8 cellular contexts compared by ENCODE assay signal in the genomic region with DNA sequence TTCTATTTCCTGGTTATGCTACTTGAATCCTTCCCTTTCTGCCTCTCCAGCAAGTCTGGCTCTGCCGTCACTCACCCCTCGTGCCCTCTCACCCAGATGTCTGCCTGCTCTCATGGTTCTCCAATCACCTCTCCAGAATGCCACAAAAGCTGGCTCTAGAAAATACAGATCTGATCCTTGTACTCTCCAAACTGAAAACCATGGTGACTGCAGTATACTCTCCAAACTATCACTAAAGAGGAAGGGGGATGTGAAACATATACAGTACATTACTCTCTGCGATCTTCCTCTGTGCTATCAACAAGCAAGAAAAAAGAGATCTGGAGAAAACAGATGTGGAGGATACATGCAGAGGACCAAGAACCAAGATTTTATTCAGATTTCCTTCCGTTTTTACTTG.
DNase-seq lines count a peak whose midpoint lies in the region; ATAC-seq, FAIRE-seq and TF ChIP-seq lines count a peak whose summit lies in the region.

No MANE protein-coding gene starts in this region.

- peak; percentile 65 for ATAC-seq in GM21717 (IDR thresholded peaks at IDR 0.05; ENCODE audit: unreplicated experiment)
- 0 out of 2 replicates have a peak, but pooled peaks have one; percentile 2 for ATAC-seq in PC-3

- no peak overlapping the region for H2AFZ ChIP-seq in PC-3 (ENCODE audit: low read length)
- peak overlapping the region; percentile 55 for H2AFZ ChIP-seq in keratinocyte (ENCODE audit: control insufficient read depth, low read length)

- TF ChIP-seq CTCF in PC-3 (conservative IDR thresholded peaks at IDR 0.05; ENCODE audit: low read depth, low read length) (no peak), keratinocyte (optimal IDR thresholded peaks at IDR 0.05 in 1 of 3, IDR thresholded peaks at IDR 0.05 in 1 of 3, conservative IDR thresholded peaks at IDR 0.05 in 1 of 3; ENCODE audit: extremely low read depth in 1 of 3, insufficient read depth in 2 of 3, low read length in 3 of 3) (no peak)

- H3K9ac ChIP-seq in PC-3 (ENCODE audit: low read length) = peak overlapping the region; percentile 57
- H3K9ac ChIP-seq in keratinocyte (ENCODE audit: control insufficient read depth, extremely low read depth, insufficient read depth, low read length) = peak overlapping the region; percentile 53

- POLR2A ChIA-PET in CD4-positive, alpha-beta memory T cell (lab: Charles Lee; ENCODE audit: partially characterized antibody) = interaction anchor here (0.6 to 7.9 kb wide), 4 partner anchors 11 to 27 kb away, joined by 3 to 65 read pairs (median 6); no protein-coding TSS in a partner anchor
- POLR2A ChIA-PET in PC-3 (lab: Charles Lee; ENCODE audit: unreplicated experiment) = interaction anchor here (0.8 kb wide), 1 partner anchor 92 kb away, joined by 6 read pairs; no protein-coding TSS in a partner anchor

- H3K9me2 ChIP-seq in PC-3 (replicated peaks; ENCODE audit: low read length) = no peaks in the 10 kb centered on the region

- H3F3A ChIP-seq in PC-3 (ENCODE audit: low read length, unreplicated experiment) = no peaks in the 10 kb centered on the region

- H3K4me3 ChIP-seq in CD4-positive, alpha-beta memory T cell (ENCODE audit: low read length in 2 of 2) = no peak overlapping the region
- no peak overlapping the region for H3K4me3 ChIP-seq in PC-3 (ENCODE audit: low read length)
- H3K4me3 ChIP-seq in keratinocyte (ENCODE audit: control insufficient read depth in 2 of 3, extremely low read depth in 1 of 3, insufficient read depth in 2 of 3, low read depth in 1 of 3, low read length in 3 of 3) = no peak overlapping the region

- peak overlapping the region; percentile 35 for H3K27ac ChIP-seq in CD4-positive, alpha-beta memory T cell (ENCODE audit: low read depth, low read length)
- H3K27ac ChIP-seq in PC-3 (ENCODE audit: low read length) (peak overlapping the region; percentile 82), keratinocyte (ENCODE audit: control insufficient read depth, insufficient read depth, low read length) (peak overlapping the region; percentile 77)

- peaks cover 50 to 69% (median 55%) of the 10 kb centered on the region in 4 donors for H3K4me1 Mint-ChIP-seq in CD4-positive, alpha-beta memory T cell

- H3K4me3 Mint-ChIP-seq in CD4-positive, alpha-beta memory T cell = peak overlapping the region; percentile 21 to 91 (median 76)

- dilution Hi-C loops in keratinocyte (cut with MboI; ENCODE audit: extremely low pct_ligation_motif_present, low sequenced_read_pairs) = no loop called here

- peaks cover 0 to 2% (median 0%) of the 10 kb centered on the region in 8 donors for H3K9me3 Mint-ChIP-seq in CD4-positive, alpha-beta memory T cell

- peaks cover 5% of the 10 kb centered on the region; the same call in 1 of the 2 replicates for H3K79me2 ChIP-seq in PC-3 (ENCODE audit: low read length)
- peaks cover 2% of the 10 kb centered on the region for H3K79me2 ChIP-seq in keratinocyte (ENCODE audit: control insufficient read depth, insufficient read depth, low read length)

- no peak for DNase-seq in CD4-positive, alpha-beta memory T cell
- DNase-seq in PC-3 (peak; percentile 19), keratinocyte (ENCODE audit: low read depth, low spot score) (no peak), HTR-8/SVneo (ENCODE audit: insufficient read length, low spot score) (no peak), SK-N-DZ (ENCODE audit: low spot score) (no peak), frontal cortex (ENCODE audit: low spot score in 2 of 2) (no peak), NCI-H1694 treated with DMSO at 0.1 percent for 48 hours (lab: John Stamatoyannopoulos, UW) (no peak)

- no peaks in the 10 kb centered on the region for H3K27me3 ChIP-seq in CD4-positive, alpha-beta memory T cell (ENCODE audit: insufficient read depth, low read length)
- H3K27me3 ChIP-seq in PC-3 (ENCODE audit: low read length) (no peaks in the 10 kb centered on the region), keratinocyte (ENCODE audit: control insufficient read depth, extremely low read depth, insufficient read depth, low read length) (no peaks in the 10 kb centered on the region)

- no peaks in the 10 kb centered on the region for H3K9me1 ChIP-seq in keratinocyte (ENCODE audit: control insufficient read depth, extremely low read depth, insufficient read depth, low read length)

- H4K20me1 ChIP-seq in PC-3 (ENCODE audit: low read length) (no peaks in the 10 kb centered on the region), keratinocyte (ENCODE audit: control insufficient read depth, extremely low read depth, insufficient read depth, low read length) (no peaks in the 10 kb centered on the region)

- H3K36me3 Mint-ChIP-seq in CD4-positive, alpha-beta memory T cell = peaks cover 16 to 20% of the 10 kb centered on the region in 2 donors

- no peaks in the 10 kb centered on the region for H3K9me3 ChIP-seq in CD4-positive, alpha-beta memory T cell (ENCODE audit: control insufficient read depth in 1 of 2, low read length in 2 of 2)
- no peaks in the 10 kb centered on the region for H3K9me3 ChIP-seq in PC-3 (ENCODE audit: low read length)
- H3K9me3 ChIP-seq in keratinocyte (ENCODE audit: control insufficient read depth, low read depth, low read length) = no peaks in the 10 kb centered on the region

- no peaks in the 10 kb centered on the region for H3K36me3 ChIP-seq in CD4-positive, alpha-beta memory T cell (ENCODE audit: insufficient read depth, low read length)
- H3K36me3 ChIP-seq in PC-3 (ENCODE audit: low read depth, low read length) = no peaks in the 10 kb centered on the region
- no peaks in the 10 kb centered on the region for H3K36me3 ChIP-seq in keratinocyte (ENCODE audit: control insufficient read depth in 2 of 2, extremely low read depth in 1 of 2, insufficient read depth in 2 of 2, low read length in 2 of 2)

- H3K4me2 ChIP-seq in PC-3 (ENCODE audit: low read length) (peak overlapping the region; percentile 74), keratinocyte (ENCODE audit: control insufficient read depth, extremely low read depth, insufficient read depth, low read depth, low read length) (no peak overlapping the region)

- no peaks in the 10 kb centered on the region for H3K27me3 Mint-ChIP-seq in CD4-positive, alpha-beta memory T cell

- intact Hi-C loops in CD4-positive, alpha-beta memory T cell (cut with micrococcal nuclease) = no loop called here
- intact Hi-C loops in PC-3 (cut with micrococcal nuclease) = no loop called here

- no TSS peak for BruUV-seq in PC-3 (replicated peaks; lab: Mats Ljungman, UMichigan)

- H3K27ac Mint-ChIP-seq in CD4-positive, alpha-beta memory T cell = peak overlapping the region; percentile 74 to 96 (median 92)

- FAIRE-seq in keratinocyte (lab: Jason Lieb, UNC) = no peak
- FAIRE-seq in HTR-8/SVneo (lab: Jason Lieb, UNC) = no peak
- FAIRE-seq in frontal cortex (lab: Jason Lieb, UNC) = no peak

- H3K4me1 ChIP-seq in CD4-positive, alpha-beta memory T cell (ENCODE audit: insufficient read depth, low read length) = peaks cover 61% of the 10 kb centered on the region
- H3K4me1 ChIP-seq in PC-3 (ENCODE audit: insufficient read depth, low read length) (peaks cover 50% of the 10 kb centered on the region), keratinocyte (ENCODE audit: control insufficient read depth, extremely low read depth, insufficient read depth, low read length) (peaks cover 46% of the 10 kb centered on the region)

- CTCF ChIA-PET in CD4-positive, alpha-beta memory T cell (lab: Charles Lee; ENCODE audit: partially characterized antibody) = no interaction called here
- CTCF ChIA-PET in PC-3 (lab: Charles Lee) = no interaction called here
